ENCODE assay signal across 9 cellular contexts in the genomic region with DNA sequence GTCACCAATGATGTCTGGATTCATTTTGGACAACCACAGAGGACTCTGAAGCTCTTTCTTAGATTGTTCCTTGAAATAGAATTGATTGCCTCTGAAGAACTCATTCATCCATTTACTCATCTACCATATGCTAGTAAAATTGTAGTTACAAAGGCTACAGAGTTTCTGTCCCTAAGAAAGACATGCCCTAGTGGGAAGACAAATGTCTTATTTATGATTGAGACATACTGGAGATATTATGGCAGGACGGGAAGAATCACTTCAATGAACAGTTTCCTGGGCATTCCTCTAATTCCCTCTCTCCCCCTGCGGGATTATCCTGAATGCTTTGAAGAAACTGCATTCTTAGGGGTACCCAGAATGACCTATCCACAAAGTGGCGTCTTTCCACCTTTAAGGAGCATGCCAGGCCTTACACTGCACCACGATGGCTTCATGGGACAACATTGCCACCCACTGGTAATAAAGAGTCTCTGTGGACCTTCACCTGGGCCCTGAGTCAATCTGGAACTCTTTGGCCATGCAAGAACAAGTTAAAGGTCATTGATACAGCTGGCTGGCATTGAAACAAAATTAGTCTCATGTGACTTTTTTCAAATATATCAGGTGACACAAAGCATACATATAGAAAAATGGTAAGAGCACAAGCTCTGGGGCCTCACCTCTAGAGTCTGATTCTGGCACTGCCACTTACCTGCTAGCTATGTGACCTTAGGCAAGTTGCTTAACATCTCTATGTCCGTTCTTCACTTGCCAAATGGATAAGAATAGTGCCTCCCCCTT. TPM values are rescaled to one million over a fixed set of nuclear protein-coding genes. Genes with fewer than 3 reads are reported as not detected.
A peak's percentile ranks its signal among the peaks of the same experiment; 100 is the strongest.
DNase-seq lines count a peak whose midpoint lies in the region; ATAC-seq and TF ChIP-seq lines count a peak whose summit lies in the region.
"Had no signal": no experiment of that assay in that cellular context is flagged by ENCODE, and none has a peak within 500 bp of the region (broad histone marks: within the 10 kb centered on the region; RNA-seq: fewer than 3 reads in every experiment).

No MANE protein-coding gene starts in this region.

- H3K4me3 Mint-ChIP-seq in GM23338: no peak overlapping the region
- no peak overlapping the region for H3K4me3 Mint-ChIP-seq in activated T-helper 2 cell treated with anti-CD3 and anti-CD28 coated beads, Interferon-gamma antibody, Interleukin-2, Interleukin-4, amounts not matched to agents 10 μg/mL and 5 μg/mL and 100 μg/mL, durations not matched to agents 14 hours and 24 hours and 36 hours (ENCODE audit: low read depth)
- H3K4me3 Mint-ChIP-seq: immature natural killer cell had no signal

- ATAC-seq in GM23338: peak; percentile 100

- H3K27me3 Mint-ChIP-seq in GM23338 (ENCODE audit: insufficient read depth, low read depth, poor library complexity): no peaks in the 10 kb centered on the region
- H3K27me3 Mint-ChIP-seq in activated T-helper 2 cell treated with anti-CD3 and anti-CD28 coated beads, Interferon-gamma antibody, Interleukin-2, Interleukin-4, amounts not matched to agents 10 μg/mL and 5 μg/mL and 100 μg/mL, durations not matched to agents 14 hours and 24 hours and 36 hours (ENCODE audit: low read depth): no peaks in the 10 kb centered on the region

- H3K9me3 ChIP-seq in Karpas-422 (ENCODE audit: low read length) (no peaks in the 10 kb centered on the region), ovary (no peaks in the 10 kb centered on the region), uterus (no peaks in the 10 kb centered on the region)

- TF ChIP-seq CTCF in GM23338 (conservative IDR thresholded peaks at IDR 0.05; ENCODE audit: low read depth in 2 of 2) (peak; percentile 74 to 92), fibroblast of villous mesenchyme (IDR thresholded peaks at IDR 0.05; ENCODE audit: insufficient read depth, low read depth, low read length) (peak; percentile 79), ovary (IDR thresholded peaks at IDR 0.05) (peak; percentile 26 to 73 (median 62)), uterus (IDR thresholded peaks at IDR 0.05) (peak; percentile 37 to 75 (median 64))

- H3K4me3 ChIP-seq in GM23338 (no peak overlapping the region), Karpas-422 (ENCODE audit: low read length) (no peak overlapping the region), fibroblast of villous mesenchyme (ENCODE audit: low read depth, low read length) (no peak overlapping the region), ovary (no peak overlapping the region), uterus (no peak overlapping the region)

- TF ChIP-seq POLR2A in ovary (IDR thresholded peaks at IDR 0.05) (no peak), uterus (IDR thresholded peaks at IDR 0.05) (no peak)

- H2AFZ ChIP-seq in GM23338: no peak overlapping the region
- no peak overlapping the region for H2AFZ ChIP-seq in Karpas-422 (ENCODE audit: low read length)

- peak; percentile 69 for DNase-seq in GM03348 (ENCODE audit: low spot score)
- DNase-seq in GM23338 (ENCODE audit: low spot score): peak; percentile 85
- peak; percentile 78 for DNase-seq in Karpas-422
- DNase-seq in SHP77 (lab: John Stamatoyannopoulos, UW): peak; percentile 16 to 59
- DNase-seq in activated T-helper 2 cell treated with anti-CD3 and anti-CD28 coated beads, Interferon-gamma antibody, Interleukin-2, Interleukin-4, amounts not matched to agents 10 μg/mL and 5 μg/mL and 100 μg/mL, durations not matched to agents 14 hours and 24 hours and 36 hours (ENCODE audit: low spot score): peak; percentile 46
- peak; percentile 88 for DNase-seq in fibroblast of villous mesenchyme (ENCODE audit: low read depth)
- peak; percentile 41 to 66 (median 46) for DNase-seq in ovary
- DNase-seq in uterus: peak; percentile 24 to 42

- 41 to 47% (median 42%) methylated on average over 5 of the region's 5 CpGs for WGBS in ovary, 3 donors

- H3K27ac Mint-ChIP-seq in GM23338: no peak overlapping the region
- H3K27ac Mint-ChIP-seq in activated T-helper 2 cell treated with anti-CD3 and anti-CD28 coated beads, Interferon-gamma antibody, Interleukin-2, Interleukin-4, amounts not matched to agents 10 μg/mL and 5 μg/mL and 100 μg/mL, durations not matched to agents 14 hours and 24 hours and 36 hours: no peak overlapping the region
- H3K27ac Mint-ChIP-seq: immature natural killer cell had no signal

- no peaks in the 10 kb centered on the region for H3K27me3 ChIP-seq in GM23338 (ENCODE audit: insufficient read depth)
- no peaks in the 10 kb centered on the region for H3K27me3 ChIP-seq in Karpas-422 (ENCODE audit: low read length)
- no peaks in the 10 kb centered on the region for H3K27me3 ChIP-seq in ovary
- H3K27me3 ChIP-seq in uterus: no peaks in the 10 kb centered on the region

- H3K27ac ChIP-seq in GM23338 (ENCODE audit: low read depth): no peak overlapping the region
- H3K27ac ChIP-seq in Karpas-422 (ENCODE audit: low read length): no peak overlapping the region
- no peak overlapping the region for H3K27ac ChIP-seq in ovary
- no peak overlapping the region for H3K27ac ChIP-seq in uterus

- H3K9me3 Mint-ChIP-seq in GM23338: no peaks in the 10 kb centered on the region
- H3K9me3 Mint-ChIP-seq in activated T-helper 2 cell treated with anti-CD3 and anti-CD28 coated beads, Interferon-gamma antibody, Interleukin-2, Interleukin-4, amounts not matched to agents 10 μg/mL and 5 μg/mL and 100 μg/mL, durations not matched to agents 14 hours and 24 hours and 36 hours: peaks cover 7% of the 10 kb centered on the region
- H3K9me3 Mint-ChIP-seq: immature natural killer cell had no signal

- H4K20me1 ChIP-seq in GM23338 (replicated peaks; ENCODE audit: insufficient read depth) (no peaks in the 10 kb centered on the region), Karpas-422 (ENCODE audit: insufficient read depth, low read depth, low read length) (no peaks in the 10 kb centered on the region)

- intact Hi-C loops in activated T-helper 2 cell treated with anti-CD3 and anti-CD28 coated beads, Interferon-gamma antibody, Interleukin-2, Interleukin-4, amounts not matched to agents 10 μg/mL and 5 μg/mL and 100 μg/mL, durations not matched to agents 14 hours and 24 hours and 36 hours (cut with micrococcal nuclease): loop anchor here (1.0 to 10.0 kb wide), 5 partner anchors 209 to 1029 kb away; a partner anchor contains a TSS
- intact Hi-C loops in ovary (cut with DNase I): loop anchor here in 3 of 4 donors (5.0 to 10.0 kb wide), 3 partner anchors 216 to 266 kb away; no protein-coding TSS in a partner anchor
- intact Hi-C loops in uterus (cut with DNase I; ENCODE audit: low total_unique reads): no loop called here

- H3F3A ChIP-seq in GM23338 (replicated peaks; ENCODE audit: low read depth): no peaks in the 10 kb centered on the region

- no peaks in the 10 kb centered on the region for H3K36me3 Mint-ChIP-seq in GM23338 (ENCODE audit: low read depth)
- H3K36me3 Mint-ChIP-seq in activated T-helper 2 cell treated with anti-CD3 and anti-CD28 coated beads, Interferon-gamma antibody, Interleukin-2, Interleukin-4, amounts not matched to agents 10 μg/mL and 5 μg/mL and 100 μg/mL, durations not matched to agents 14 hours and 24 hours and 36 hours (ENCODE audit: low read depth): no peaks in the 10 kb centered on the region
- H3K36me3 Mint-ChIP-seq: immature natural killer cell had no signal

- no peaks in the 10 kb centered on the region for H3K36me3 ChIP-seq in GM23338 (ENCODE audit: insufficient read depth)
- H3K36me3 ChIP-seq in Karpas-422 (ENCODE audit: insufficient read depth, low read length): no peaks in the 10 kb centered on the region
- H3K36me3 ChIP-seq in ovary: no peaks in the 10 kb centered on the region
- H3K36me3 ChIP-seq in uterus: no peaks in the 10 kb centered on the region

- H3K79me2 ChIP-seq in GM23338 (replicated peaks; ENCODE audit: insufficient read depth): no peaks in the 10 kb centered on the region
- H3K79me2 ChIP-seq in Karpas-422 (ENCODE audit: low read length): no peaks in the 10 kb centered on the region

- H3K9me2 ChIP-seq in GM23338 (ENCODE audit: insufficient read depth) (no peaks in the 10 kb centered on the region), Karpas-422 (replicated peaks; ENCODE audit: insufficient read depth, low read length) (no peaks in the 10 kb centered on the region)

- H3K9ac ChIP-seq in Karpas-422 (ENCODE audit: low read length): no peak overlapping the region

- no peaks in the 10 kb centered on the region for H3K4me1 Mint-ChIP-seq in GM23338
- H3K4me1 Mint-ChIP-seq in activated T-helper 2 cell treated with anti-CD3 and anti-CD28 coated beads, Interferon-gamma antibody, Interleukin-2, Interleukin-4, amounts not matched to agents 10 μg/mL and 5 μg/mL and 100 μg/mL, durations not matched to agents 14 hours and 24 hours and 36 hours (ENCODE audit: low read depth): peaks cover 21% of the 10 kb centered on the region
- H3K4me1 Mint-ChIP-seq: immature natural killer cell had no signal

- TF ChIP-seq EP300 in ovary (IDR thresholded peaks at IDR 0.05): no peak

- H3K4me2 ChIP-seq in GM23338: no peak overlapping the region
- no peak overlapping the region for H3K4me2 ChIP-seq in Karpas-422 (ENCODE audit: low read depth, low read length, poor library complexity, severe bottlenecking)

- H3K4me1 ChIP-seq in GM23338 (ENCODE audit: insufficient read depth) (no peaks in the 10 kb centered on the region), Karpas-422 (ENCODE audit: low read length) (no peaks in the 10 kb centered on the region), ovary (ENCODE audit: insufficient read depth) (no peaks in the 10 kb centered on the region), uterus (no peaks in the 10 kb centered on the region)

TF ChIP-seq in GM23338, 12 proteins besides CTCF, POLR2A, EP300 and RAD21 (continues in another document):
- TF ChIP-seq NANOG (IDR thresholded peaks at IDR 0.05; ENCODE audit: borderline replicate concordance) (no peak), JUNB (IDR thresholded peaks at IDR 0.05; ENCODE audit: unreplicated experiment) (no peak), ZNF331 (CRISPR knock-in tag; IDR thresholded peaks at IDR 0.05; ENCODE audit: low read depth) (no peak), STAT1 (IDR thresholded peaks at IDR 0.05; ENCODE audit: unreplicated experiment) (no peak), ZNF114 (CRISPR knock-in tag; IDR thresholded peaks at IDR 0.05) (no peak), CREB1 (CRISPR knock-in tag; IDR thresholded peaks at IDR 0.05; ENCODE audit: low read depth) (no peak), EZH2 (IDR thresholded peaks at IDR 0.05; ENCODE audit: low read depth, unreplicated experiment) (no peak)

RNA-seq across cellular contexts. Expression of a gene that starts 32.1 kb away (rescaled TPM):
- not detected in 2 replicates for total RNA-seq in GM23338 (2014; rRNA removed; shearing (Covaris generic))
- polyA plus RNA-seq in GM23338 (2016; fragmentation: Nextera tagmentation; extraction: Ambion mirVana) (not detected in 2 replicates), ovary (under 1 TPM; 0.05 to 0.23 TPM)
- total RNA-seq in Karpas-422 (2014; rRNA removed; shearing (Covaris generic); ENCODE audit: low replicate concordance): not detected in 2 replicates
- total RNA-seq in activated T-helper 2 cell treated with anti-CD3 and anti-CD28 coated beads, Interferon-gamma antibody, Interleukin-2, Interleukin-4, amounts not matched to agents 10 μg/mL and 5 μg/mL and 100 μg/mL, durations not matched to agents 14 hours and 24 hours and 36 hours: 1.4 and 2.3 TPM in 2 replicates
- total RNA-seq in fibroblast of villous mesenchyme (under 0.01 and 0.32 TPM in 2 replicates), ovary (under 1 TPM in 1 of 7 donors, not detected in 6; 0.25 TPM), uterus (under 1 TPM in 1 of 4 donors, not detected in 3; 0.55 TPM)

Comparison
In these comparisons a context has a peak if more than half of its experiments do, and no peak if none do; other contexts are left out.
1. DNase-seq: peak in every context shown above with its lines; median percentile 88 in fibroblast of villous mesenchyme; 85 in GM23338; 78 in Karpas-422; 69 in GM03348; 46 in activated T-helper 2 cell treated with anti-CD3 and anti-CD28 coated beads, Interferon-gamma antibody, Interleukin-2, Interleukin-4, amounts not matched to agents 10 μg/mL and 5 μg/mL and 100 μg/mL, durations not matched to agents 14 hours and 24 hours and 36 hours; 46 in ovary; 38 in SHP77; 33 in uterus.